26 cellular contexts compared by ENCODE assay signal in the genomic region with DNA sequence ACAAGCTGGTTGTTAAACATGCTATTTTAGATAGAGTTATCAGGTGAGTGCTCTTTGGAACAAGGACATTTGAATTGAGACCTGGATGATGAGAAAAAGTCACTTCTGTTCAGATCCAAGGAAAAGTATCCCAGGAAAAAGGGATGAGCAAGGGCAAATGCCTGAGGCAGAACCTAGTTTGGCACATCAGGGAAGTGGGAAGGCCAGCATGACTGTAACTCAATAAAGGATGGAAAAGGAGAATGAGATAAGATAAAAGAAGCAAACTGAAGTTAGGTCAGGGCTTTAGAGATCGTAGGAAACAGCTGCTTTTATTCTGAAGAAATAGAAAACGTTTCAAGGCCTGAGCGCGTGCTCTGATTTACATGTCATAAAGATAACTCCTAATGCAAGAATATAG.
"Had no signal": no experiment of that assay in that cellular context is flagged by ENCODE, and none has a peak within 500 bp of the region (broad histone marks: within the 10 kb centered on the region; RNA-seq: fewer than 3 reads in every experiment).

No MANE protein-coding gene starts in this region.

- H3K4me3 ChIP-seq: left lung, lower lobe of right lung, neural progenitor cell, ovary, right atrium auricular region, right lobe of liver, suprapubic skin, thoracic aorta, tibial artery, upper lobe of right lung had no signal

- ATAC-seq: left colon; left lung; lower lobe of right lung; natural killer cell; right lobe of liver; stimulated activated effector memory CD8-positive, alpha-beta T cell treated with anti-CD3 and anti-CD28 coated beads, Interleukin-12 subunit alpha, Interleukin-12 subunit beta, amount 100 ng/mL, for 72 hours; upper lobe of right lung had no signal

- H3K4me2 ChIP-seq: neural progenitor cell had no signal

- H3K27me3 ChIP-seq: left lung, neural progenitor cell, ovary, right atrium auricular region, right lobe of liver, suprapubic skin, tibial artery, upper lobe of right lung had no signal

- H3K4me1 ChIP-seq: left lung, lower lobe of right lung, neural progenitor cell, right atrium auricular region, suprapubic skin, upper lobe of right lung had no signal

- H2AFZ ChIP-seq: neural progenitor cell had no signal

- DNase-seq: hypothalamus; immature natural killer cell; kidney; left colon; left lung; lower lobe of right lung; mammary epithelial cell; mesenchymal stem cell; naive B cell; natural killer cell; nephron progenitor cell; ovary; right lobe of liver; stimulated activated CD4-positive, alpha-beta T cell treated with anti-CD3 and anti-CD28 coated beads, Interleukin-12 subunit alpha, Interleukin-12 subunit beta, amount 100 ng/mL, for 4 hours; stimulated activated CD4-positive, alpha-beta T cell treated with anti-CD3 and anti-CD28 coated beads, Interleukin-15, amount 100 ng/mL, for 24 hours; stimulated activated CD4-positive, alpha-beta T cell treated with anti-CD3 and anti-CD28 coated beads, Interleukin-2, amount 100 ng/mL, for 24 hours; stimulated activated CD4-positive, alpha-beta T cell treated with anti-CD3 and anti-CD28 coated beads, Interleukin-4, amount 100 ng/mL, for 24 hours; stimulated activated naive CD4-positive, alpha-beta T cell; tibial artery; trophoblast cell; upper lobe of right lung had no signal

- H3K36me3 ChIP-seq: left lung, lower lobe of right lung, neural progenitor cell, ovary, right atrium auricular region, right lobe of liver, suprapubic skin, thoracic aorta, tibial artery, upper lobe of right lung had no signal

- H3K9me3 ChIP-seq: lower lobe of right lung, ovary, right atrium auricular region, right lobe of liver, suprapubic skin, thoracic aorta, tibial artery, upper lobe of right lung had no signal

- H3K9ac ChIP-seq: neural progenitor cell had no signal

- H3K27ac ChIP-seq: left lung, lower lobe of right lung, neural progenitor cell, ovary, right atrium auricular region, right lobe of liver, suprapubic skin, thoracic aorta, tibial artery, upper lobe of right lung had no signal
